Comparison of ENCODE assay signal across 28 cellular contexts in genomic region chr9:122109035-122109813, GRCh38. TPM values are rescaled to one million over a fixed set of nuclear protein-coding genes. Genes with fewer than 3 reads are reported as not detected.
"Had no signal": no experiment of that assay in that cellular context is flagged by ENCODE, and none has a peak within 500 bp of the region (broad histone marks: within the 10 kb centered on the region; RNA-seq: fewer than 3 reads in every experiment).

No MANE protein-coding gene starts in this region.

- H3K27me3 Mint-ChIP-seq: activated naive CD8-positive, alpha-beta T cell; central memory CD8-positive, alpha-beta T cell had no signal

- H3K4me1 Mint-ChIP-seq: central memory CD8-positive, alpha-beta T cell had no signal

- H3K9me3 Mint-ChIP-seq: central memory CD8-positive, alpha-beta T cell had no signal

- ATAC-seq: activated CD8-positive, alpha-beta T cell treated with anti-CD3 and anti-CD28 coated beads, Interleukin-2, amount 10 ng/mL, durations not matched to agents 7 days and 5 days; Panc1; Right ventricle myocardium inferior had no signal

- H3K36me3 Mint-ChIP-seq: activated naive CD8-positive, alpha-beta T cell; brain had no signal

- H3K4me3 Mint-ChIP-seq: activated CD8-positive, alpha-beta T cell treated with anti-CD3 and anti-CD28 coated beads, Interleukin-2, amount 10 ng/mL, durations not matched to agents 7 days and 5 days; activated naive CD4-positive, alpha-beta T cell treated with anti-CD3 and anti-CD28 coated beads for 36 hours; activated naive CD8-positive, alpha-beta T cell; brain; central memory CD8-positive, alpha-beta T cell; T-helper 1 cell treated with Interleukin-12 subunit alpha and Interleukin-12 subunit beta and Interleukin-4 antibody, amounts not matched to agents 30 μg/mL and 1 μg/mL, for 36 hours had no signal

- H3K27ac Mint-ChIP-seq: activated CD8-positive, alpha-beta T cell treated with anti-CD3 and anti-CD28 coated beads, Interleukin-2, amount 10 ng/mL, durations not matched to agents 7 days and 5 days; activated naive CD4-positive, alpha-beta T cell treated with anti-CD3 and anti-CD28 coated beads for 36 hours; activated naive CD8-positive, alpha-beta T cell; brain; T-helper 1 cell treated with Interleukin-12 subunit alpha and Interleukin-12 subunit beta and Interleukin-4 antibody, amounts not matched to agents 30 μg/mL and 1 μg/mL, for 36 hours had no signal

- DNase-seq: activated CD4-positive, alpha-beta T cell treated with anti-CD3 and anti-CD28 coated beads for 48 hours; activated CD4-positive, alpha-beta T cell treated with anti-CD3 and anti-CD28 coated beads, Interleukin-2, amount 50 U/mL, for 4 hours; activated CD4-positive, CD25-positive, alpha-beta regulatory T cell treated with anti-CD3 and anti-CD28 coated beads, Interleukin-2, amount 50 U/mL, for 72 hours; activated CD8-positive, alpha-beta memory T cell treated with anti-CD3 and anti-CD28 coated beads, Interleukin-2, amount 50 U/mL, for 48 hours; activated CD8-positive, alpha-beta T cell treated with anti-CD3 and anti-CD28 coated beads, Interleukin-2, amount 10 ng/mL, durations not matched to agents 7 days and 5 days; activated gamma-delta T cell; activated naive CD4-positive, alpha-beta T cell treated with anti-CD3 and anti-CD28 coated beads for 36 hours; activated T-cell treated with anti-CD3 and anti-CD28 coated beads, Interleukin-2, amount 50 U/mL, for 1 hour; amygdala; KG1; NCI-H1092; NCI-H1417; NCI-H1930; NCI-H2171; NCI-H2227 treated with DMSO at 0.1 percent for 48 hours; NCI-H446 treated with DMSO at 0.1 percent for 48 hours; NCI-H526 treated with DMSO at 0.1 percent for 48 hours; OCI-M1; RPMI8226 had no signal

RNA-seq across cellular contexts. Expression of gene MORN5, which starts 50.5 kb away (rescaled TPM):
- total RNA-seq: activated CD8-positive, alpha-beta T cell treated with anti-CD3 and anti-CD28 coated beads, Interleukin-2, amount 10 ng/mL, durations not matched to agents 7 days and 5 days; activated naive CD4-positive, alpha-beta T cell treated with anti-CD3 and anti-CD28 coated beads for 36 hours; astrocyte; LHCN-M2; M059J; Right ventricle myocardium inferior had no signal
